ENCODE assay signal across 1 cellular context in genomic region chr2:69916151-69916550, GRCh38.
TF ChIP-seq lines count a peak whose summit lies in the region.

No MANE protein-coding gene starts in this region.

TF ChIP-seq in H1, 55 proteins besides CTCF, POLR2A, EP300 and RAD21:
- no peak for TF ChIP-seq PHF8 (conservative IDR thresholded peaks at IDR 0.05; ENCODE audit: low read depth, low read length)
- no peak for TF ChIP-seq NRF1 (IDR thresholded peaks at IDR 0.05; ENCODE audit: low read depth, low read length)
- no peak for TF ChIP-seq EZH2 (IDR thresholded peaks at IDR 0.05; ENCODE audit: low read depth, low read length, severe bottlenecking)
- no peak for TF ChIP-seq GABPA (IDR thresholded peaks at IDR 0.05; ENCODE audit: borderline replicate concordance, insufficient read depth, low read length)
- TF ChIP-seq CHD1 (IDR thresholded peaks at IDR 0.05; ENCODE audit: low read depth, low read length) = no peak
- TF ChIP-seq CEBPB (IDR thresholded peaks at IDR 0.05; ENCODE audit: low read depth, low read length) = no peak
- no peak for TF ChIP-seq RNF2 (IDR thresholded peaks at IDR 0.05; ENCODE audit: borderline replicate concordance, low read depth, low read length, missing control alignments, poor library complexity, severe bottlenecking)
- no peak for TF ChIP-seq EGR1 (IDR thresholded peaks at IDR 0.05; ENCODE audit: borderline replicate concordance, low read depth, low read length)
- TF ChIP-seq BCL11A (IDR thresholded peaks at IDR 0.05; ENCODE audit: low read depth in 2 of 2, low read length in 2 of 2) = no peak
- no peak for TF ChIP-seq GTF2F1 (IDR thresholded peaks at IDR 0.05; ENCODE audit: borderline replicate concordance, low read depth, low read length)
- no peak for TF ChIP-seq JUN (IDR thresholded peaks at IDR 0.05; ENCODE audit: low read depth, low read length)
- no peak for TF ChIP-seq SAP30 (IDR thresholded peaks at IDR 0.05; ENCODE audit: insufficient read depth, insufficient replicate concordance, low read length)
- no peak for TF ChIP-seq POLR2AphosphoS5 (IDR thresholded peaks at IDR 0.05; ENCODE audit: low read depth, low read length)
- no peak for TF ChIP-seq CREB1 (IDR thresholded peaks at IDR 0.05)
- TF ChIP-seq, protein P1, sequence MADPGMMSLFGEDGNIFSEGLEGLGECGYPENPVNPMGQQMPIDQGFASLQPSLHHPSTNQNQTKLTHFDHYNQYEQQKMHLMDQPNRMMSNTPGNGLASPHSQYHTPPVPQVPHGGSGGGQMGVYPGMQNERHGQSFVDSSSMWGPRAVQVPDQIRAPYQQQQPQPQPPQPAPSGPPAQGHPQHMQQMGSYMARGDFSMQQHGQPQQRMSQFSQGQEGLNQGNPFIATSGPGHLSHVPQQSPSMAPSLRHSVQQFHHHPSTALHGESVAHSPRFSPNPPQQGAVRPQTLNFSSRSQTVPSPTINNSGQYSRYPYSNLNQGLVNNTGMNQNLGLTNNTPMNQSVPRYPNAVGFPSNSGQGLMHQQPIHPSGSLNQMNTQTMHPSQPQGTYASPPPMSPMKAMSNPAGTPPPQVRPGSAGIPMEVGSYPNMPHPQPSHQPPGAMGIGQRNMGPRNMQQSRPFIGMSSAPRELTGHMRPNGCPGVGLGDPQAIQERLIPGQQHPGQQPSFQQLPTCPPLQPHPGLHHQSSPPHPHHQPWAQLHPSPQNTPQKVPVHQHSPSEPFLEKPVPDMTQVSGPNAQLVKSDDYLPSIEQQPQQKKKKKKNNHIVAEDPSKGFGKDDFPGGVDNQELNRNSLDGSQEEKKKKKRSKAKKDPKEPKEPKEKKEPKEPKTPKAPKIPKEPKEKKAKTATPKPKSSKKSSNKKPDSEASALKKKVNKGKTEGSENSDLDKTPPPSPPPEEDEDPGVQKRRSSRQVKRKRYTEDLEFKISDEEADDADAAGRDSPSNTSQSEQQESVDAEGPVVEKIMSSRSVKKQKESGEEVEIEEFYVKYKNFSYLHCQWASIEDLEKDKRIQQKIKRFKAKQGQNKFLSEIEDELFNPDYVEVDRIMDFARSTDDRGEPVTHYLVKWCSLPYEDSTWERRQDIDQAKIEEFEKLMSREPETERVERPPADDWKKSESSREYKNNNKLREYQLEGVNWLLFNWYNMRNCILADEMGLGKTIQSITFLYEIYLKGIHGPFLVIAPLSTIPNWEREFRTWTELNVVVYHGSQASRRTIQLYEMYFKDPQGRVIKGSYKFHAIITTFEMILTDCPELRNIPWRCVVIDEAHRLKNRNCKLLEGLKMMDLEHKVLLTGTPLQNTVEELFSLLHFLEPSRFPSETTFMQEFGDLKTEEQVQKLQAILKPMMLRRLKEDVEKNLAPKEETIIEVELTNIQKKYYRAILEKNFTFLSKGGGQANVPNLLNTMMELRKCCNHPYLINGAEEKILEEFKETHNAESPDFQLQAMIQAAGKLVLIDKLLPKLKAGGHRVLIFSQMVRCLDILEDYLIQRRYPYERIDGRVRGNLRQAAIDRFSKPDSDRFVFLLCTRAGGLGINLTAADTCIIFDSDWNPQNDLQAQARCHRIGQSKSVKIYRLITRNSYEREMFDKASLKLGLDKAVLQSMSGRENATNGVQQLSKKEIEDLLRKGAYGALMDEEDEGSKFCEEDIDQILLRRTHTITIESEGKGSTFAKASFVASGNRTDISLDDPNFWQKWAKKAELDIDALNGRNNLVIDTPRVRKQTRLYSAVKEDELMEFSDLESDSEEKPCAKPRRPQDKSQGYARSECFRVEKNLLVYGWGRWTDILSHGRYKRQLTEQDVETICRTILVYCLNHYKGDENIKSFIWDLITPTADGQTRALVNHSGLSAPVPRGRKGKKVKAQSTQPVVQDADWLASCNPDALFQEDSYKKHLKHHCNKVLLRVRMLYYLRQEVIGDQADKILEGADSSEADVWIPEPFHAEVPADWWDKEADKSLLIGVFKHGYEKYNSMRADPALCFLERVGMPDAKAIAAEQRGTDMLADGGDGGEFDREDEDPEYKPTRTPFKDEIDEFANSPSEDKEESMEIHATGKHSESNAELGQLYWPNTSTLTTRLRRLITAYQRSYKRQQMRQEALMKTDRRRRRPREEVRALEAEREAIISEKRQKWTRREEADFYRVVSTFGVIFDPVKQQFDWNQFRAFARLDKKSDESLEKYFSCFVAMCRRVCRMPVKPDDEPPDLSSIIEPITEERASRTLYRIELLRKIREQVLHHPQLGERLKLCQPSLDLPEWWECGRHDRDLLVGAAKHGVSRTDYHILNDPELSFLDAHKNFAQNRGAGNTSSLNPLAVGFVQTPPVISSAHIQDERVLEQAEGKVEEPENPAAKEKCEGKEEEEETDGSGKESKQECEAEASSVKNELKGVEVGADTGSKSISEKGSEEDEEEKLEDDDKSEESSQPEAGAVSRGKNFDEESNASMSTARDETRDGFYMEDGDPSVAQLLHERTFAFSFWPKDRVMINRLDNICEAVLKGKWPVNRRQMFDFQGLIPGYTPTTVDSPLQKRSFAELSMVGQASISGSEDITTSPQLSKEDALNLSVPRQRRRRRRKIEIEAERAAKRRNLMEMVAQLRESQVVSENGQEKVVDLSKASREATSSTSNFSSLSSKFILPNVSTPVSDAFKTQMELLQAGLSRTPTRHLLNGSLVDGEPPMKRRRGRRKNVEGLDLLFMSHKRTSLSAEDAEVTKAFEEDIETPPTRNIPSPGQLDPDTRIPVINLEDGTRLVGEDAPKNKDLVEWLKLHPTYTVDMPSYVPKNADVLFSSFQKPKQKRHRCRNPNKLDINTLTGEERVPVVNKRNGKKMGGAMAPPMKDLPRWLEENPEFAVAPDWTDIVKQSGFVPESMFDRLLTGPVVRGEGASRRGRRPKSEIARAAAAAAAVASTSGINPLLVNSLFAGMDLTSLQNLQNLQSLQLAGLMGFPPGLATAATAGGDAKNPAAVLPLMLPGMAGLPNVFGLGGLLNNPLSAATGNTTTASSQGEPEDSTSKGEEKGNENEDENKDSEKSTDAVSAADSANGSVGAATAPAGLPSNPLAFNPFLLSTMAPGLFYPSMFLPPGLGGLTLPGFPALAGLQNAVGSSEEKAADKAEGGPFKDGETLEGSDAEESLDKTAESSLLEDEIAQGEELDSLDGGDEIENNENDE (IDR thresholded peaks at IDR 0.05; ENCODE audit: insufficient replicate concordance, low read length) = no peak
